12 cellular contexts compared by ENCODE assay signal in genomic region chr9:35078066-35078465, GRCh38. TPM values are rescaled to one million over a fixed set of nuclear protein-coding genes. Genes with fewer than 3 reads are reported as not detected.
DNase-seq lines count a peak whose midpoint lies in the region; ATAC-seq and TF ChIP-seq lines count a peak whose summit lies in the region.
"Had no signal": no experiment of that assay in that cellular context is flagged by ENCODE, and none has a peak within 500 bp of the region (broad histone marks: within the 10 kb centered on the region; RNA-seq: fewer than 3 reads in every experiment).

No MANE protein-coding gene starts in this region.

- BruUV-seq in Caco-2 (replicated peaks; lab: Mats Ljungman, UMichigan): no TSS peak

- H2AFZ ChIP-seq in Karpas-422 (ENCODE audit: low read length) (no peak overlapping the region), neural cell (ENCODE audit: low read depth, low read length) (no peak overlapping the region)

- H3K36me3 ChIP-seq in Caco-2 (ENCODE audit: control insufficient read depth, insufficient read depth, low read length) (peaks cover 2% of the 10 kb centered on the region; the same call in 1 of the 2 replicates), Karpas-422 (ENCODE audit: insufficient read depth, low read length) (peaks cover 4% of the 10 kb centered on the region; the same call in 1 of the 2 replicates), neural cell (ENCODE audit: insufficient read depth, low read length) (no peaks in the 10 kb centered on the region), left lung (peaks cover 0 to 16% of the 10 kb centered on the region in 2 donors), tibial nerve (peaks cover 0 to 34% (median 0%) of the 10 kb centered on the region in 3 donors)

- H3K79me2 ChIP-seq in Karpas-422 (ENCODE audit: low read length): peaks cover 31% of the 10 kb centered on the region
- H3K79me2 ChIP-seq in neural cell (replicated peaks; ENCODE audit: insufficient read depth, low read length): peaks cover 14% of the 10 kb centered on the region

- no peaks in the 10 kb centered on the region for H3K9me2 ChIP-seq in Karpas-422 (replicated peaks; ENCODE audit: insufficient read depth, low read length)
- H3K9me2 ChIP-seq in neural cell (ENCODE audit: insufficient read depth, low read length): no peaks in the 10 kb centered on the region

- no peaks in the 10 kb centered on the region for H4K20me1 ChIP-seq in Karpas-422 (ENCODE audit: insufficient read depth, low read depth, low read length)
- no peaks in the 10 kb centered on the region for H4K20me1 ChIP-seq in neural cell (ENCODE audit: insufficient read depth)

- no peak overlapping the region for H3K4me3 ChIP-seq in Caco-2 (ENCODE audit: low read depth, low read length)
- peak overlapping the region; percentile 82 for H3K4me3 ChIP-seq in Karpas-422 (ENCODE audit: low read length)
- H3K4me3 ChIP-seq in neural cell (ENCODE audit: low read length): peak overlapping the region; percentile 93
- peak overlapping the region in 1 of 2 donors; percentile 71 for H3K4me3 ChIP-seq in left lung
- H3K4me3 ChIP-seq in tibial nerve: no peak overlapping the region

- H3K27me3 Mint-ChIP-seq in Caco-2 (ENCODE audit: insufficient read depth, unreplicated experiment) (no peaks in the 10 kb centered on the region), brain (peaks cover 3% of the 10 kb centered on the region)

- no peaks in the 10 kb centered on the region for H3F3A ChIP-seq in neural cell (ENCODE audit: insufficient read depth, low read length, poor library complexity, severe bottlenecking)

- H3K27ac Mint-ChIP-seq in Caco-2 (ENCODE audit: unreplicated experiment) (peak overlapping the region; percentile 87), brain (peak overlapping the region; percentile 65 to 97 (median 94))

- ATAC-seq in left lung: no peak
- ATAC-seq: left cardiac atrium had no signal

- TF ChIP-seq EP300 in neural cell (conservative IDR thresholded peaks at IDR 0.05; ENCODE audit: poor library complexity, severe bottlenecking) (no peak), tibial nerve (IDR thresholded peaks at IDR 0.05) (no peak)

- DNase-seq in Caco-2 (no peak), Karpas-422 (no peak), cerebellar cortex (ENCODE audit: low spot score) (no peak), left lung (no peak), HT-29 (ENCODE audit: low spot score) (no peak), tibial nerve (ENCODE audit: low spot score in 2 of 2) (no peak)
- DNase-seq: activated CD4-positive, alpha-beta T cell treated with anti-CD3 and anti-CD28 coated beads, Interleukin-2, amount 50 U/mL, for 48 hours; left cardiac atrium; NCI-H69 had no signal

- POLR2A ChIA-PET in Caco-2 (lab: Charles Lee): no interaction called here

- peaks cover 31% of the 10 kb centered on the region for H3K36me3 Mint-ChIP-seq in Caco-2 (ENCODE audit: insufficient read depth, unreplicated experiment)
- peaks cover 27% of the 10 kb centered on the region for H3K36me3 Mint-ChIP-seq in brain

- TF ChIP-seq POLR2A in tibial nerve (IDR thresholded peaks at IDR 0.05): no peak

- intact Hi-C loops in Caco-2 (cut with micrococcal nuclease; ENCODE audit: unreplicated experiment) (no loop called here), left lung (cut with DNase I) (no loop called here)

- H3K27me3 ChIP-seq in Caco-2 (replicated peaks; ENCODE audit: control insufficient read depth, insufficient read depth, low read length) (no peaks in the 10 kb centered on the region), Karpas-422 (ENCODE audit: low read length) (no peaks in the 10 kb centered on the region), neural cell (ENCODE audit: insufficient read depth, low read depth, low read length) (no peaks in the 10 kb centered on the region), left lung (no peaks in the 10 kb centered on the region), tibial nerve (no peaks in the 10 kb centered on the region)
- H3K27me3 ChIP-seq: upper lobe of left lung had no signal

- H3K9me3 ChIP-seq in Caco-2 (no peaks in the 10 kb centered on the region), Karpas-422 (ENCODE audit: low read length) (no peaks in the 10 kb centered on the region), neural cell (ENCODE audit: low read length) (no peaks in the 10 kb centered on the region), left lung (no peaks in the 10 kb centered on the region), tibial nerve (no peaks in the 10 kb centered on the region)
- H3K9me3 ChIP-seq: upper lobe of left lung had no signal

- H3K27ac ChIP-seq in Karpas-422 (ENCODE audit: low read length): no peak overlapping the region
- no peak overlapping the region for H3K27ac ChIP-seq in neural cell (ENCODE audit: low read length)
- no peak overlapping the region for H3K27ac ChIP-seq in left lung
- H3K27ac ChIP-seq in tibial nerve: no peak overlapping the region

- H3K9me3 Mint-ChIP-seq in Caco-2 (ENCODE audit: unreplicated experiment) (no peaks in the 10 kb centered on the region), brain (no peaks in the 10 kb centered on the region)

- H3K4me1 Mint-ChIP-seq in Caco-2 (ENCODE audit: low read depth, unreplicated experiment) (peaks cover 9% of the 10 kb centered on the region), brain (peaks cover 31% of the 10 kb centered on the region)

- CTCF ChIA-PET in Caco-2 (lab: Charles Lee): no interaction called here

- H3K4me2 ChIP-seq in Karpas-422 (ENCODE audit: low read depth, low read length, poor library complexity, severe bottlenecking) (peak overlapping the region; percentile 88), neural cell (ENCODE audit: low read length) (no peak overlapping the region)

- H3K4me1 ChIP-seq in Caco-2 (peaks cover 12% of the 10 kb centered on the region; the same call in 1 of the 2 replicates), Karpas-422 (ENCODE audit: low read length) (peaks cover 30% of the 10 kb centered on the region), left lung (peaks cover 0 to 19% of the 10 kb centered on the region in 2 donors), tibial nerve (peaks cover 0 to 26% (median 12%) of the 10 kb centered on the region in 4 donors)

- H3K4me3 Mint-ChIP-seq in Caco-2 (ENCODE audit: unreplicated experiment) (peak overlapping the region; percentile 86), brain (peak overlapping the region; percentile 96 to 99 (median 98))

- WGBS in tibial nerve, 2 donors: 43 to 49% methylated on average over 4 of the region's 4 CpGs

- no peak for TF ChIP-seq RAD21 in neural cell (conservative IDR thresholded peaks at IDR 0.05)

- H3K9ac ChIP-seq in Karpas-422 (ENCODE audit: low read length) (peak overlapping the region; percentile 80), neural cell (ENCODE audit: low read length) (no peak overlapping the region)

- no peak for TF ChIP-seq CTCF in Caco-2 (IDR thresholded peaks at IDR 0.05; ENCODE audit: insufficient read depth in 1 of 2, low read depth in 1 of 2, low read length in 1 of 2, severe bottlenecking in 1 of 2, unreplicated experiment in 1 of 2)
- no peak for TF ChIP-seq CTCF in brain (conservative IDR thresholded peaks at IDR 0.05)
- TF ChIP-seq CTCF in neural cell (IDR thresholded peaks at IDR 0.05; ENCODE audit: poor library complexity, severe bottlenecking): no peak
- no peak for TF ChIP-seq CTCF in left lung (IDR thresholded peaks at IDR 0.05)
- no peak for TF ChIP-seq CTCF in tibial nerve (IDR thresholded peaks at IDR 0.05)

RNA-seq across cellular contexts. Expression of gene FANCG, which starts 1.7 kb away (rescaled TPM):
- total RNA-seq in Caco-2 (2022) (68.9 and 74.8 TPM in 2 replicates), left lung (10 to 100 TPM; 18.7 to 28.3 TPM), tibial nerve (10 to 100 TPM; 14.4 to 30.8 (median 20.8) TPM)
- total RNA-seq in Karpas-422 (2014; rRNA removed; shearing (Covaris generic); ENCODE audit: low replicate concordance): 38.8 and 47.9 TPM in 2 replicates
- polyA plus RNA-seq in brain (ENCODE audit: insufficient read depth, low read depth, low replicate concordance) (79.9 TPM), neural cell (56.0 and 70.8 TPM in 2 replicates)
- 32.9 and 42.6 TPM in 2 replicates for polyA minus RNA-seq in neural cell
- 51.1 and 62.5 TPM in 2 replicates for total RNA-seq in HT-29 (2014; rRNA removed; shearing (Covaris generic))

RNA-seq across cellular contexts. Expression of gene VCP, which starts 5.6 kb away (rescaled TPM):
- total RNA-seq in Caco-2 (2022) (281 TPM in 2 replicates), left lung (100 to 1,000 TPM; 228 to 327 TPM), tibial nerve (100 to 1,000 TPM; 134 to 190 (median 149) TPM)
- total RNA-seq in Karpas-422 (2014; rRNA removed; shearing (Covaris generic); ENCODE audit: low replicate concordance): 157 and 183 TPM in 2 replicates
- polyA plus RNA-seq in brain (ENCODE audit: insufficient read depth, low read depth, low replicate concordance) (269 TPM), neural cell (139 and 157 TPM in 2 replicates)
- polyA minus RNA-seq in neural cell: 226 and 254 TPM in 2 replicates
- total RNA-seq in HT-29 (2014; rRNA removed; shearing (Covaris generic)): 347 and 349 TPM in 2 replicates

RNA-seq across cellular contexts. Expression of gene PIGO, which starts 18.3 kb away (rescaled TPM):
- total RNA-seq in Caco-2 (2022) (38.7 and 41.5 TPM in 2 replicates), left lung (10 to 100 TPM; 29.8 to 30.7 TPM), tibial nerve (10 to 100 TPM; 16.1 to 23.2 (median 18.7) TPM)
- 25.1 and 29.3 TPM in 2 replicates for total RNA-seq in Karpas-422 (2014; rRNA removed; shearing (Covaris generic); ENCODE audit: low replicate concordance)
- polyA plus RNA-seq in brain (ENCODE audit: insufficient read depth, low read depth, low replicate concordance) (39.7 TPM), neural cell (7.9 and 8.5 TPM in 2 replicates)
- 9.5 and 10.2 TPM in 2 replicates for polyA minus RNA-seq in neural cell
- total RNA-seq in HT-29 (2014; rRNA removed; shearing (Covaris generic)): 33.4 and 38.5 TPM in 2 replicates

RNA-seq across cellular contexts. Expression of gene STOML2, which starts 24.9 kb away (rescaled TPM):
- total RNA-seq in Caco-2 (2022) (235 and 239 TPM in 2 replicates), left lung (10 to 100 TPM; 62.3 to 90.3 TPM), tibial nerve (10 to 100 TPM; 67.2 to 97.7 (median 93.7) TPM)
- 141 and 250 TPM in 2 replicates for total RNA-seq in Karpas-422 (2014; rRNA removed; shearing (Covaris generic); ENCODE audit: low replicate concordance)
- polyA plus RNA-seq in brain (ENCODE audit: insufficient read depth, low read depth, low replicate concordance) (214 TPM), neural cell (98.3 and 98.5 TPM in 2 replicates)
- polyA minus RNA-seq in neural cell: 41.6 and 47.2 TPM in 2 replicates
- 252 and 264 TPM in 2 replicates for total RNA-seq in HT-29 (2014; rRNA removed; shearing (Covaris generic))

RNA-seq across cellular contexts. Expression of gene ATOSB, which starts 37.6 kb away (rescaled TPM):
- total RNA-seq in Caco-2 (2022) (5.8 and 6.4 TPM in 2 replicates), left lung (10 to 100 TPM; 26.1 to 30.9 TPM), tibial nerve (10 to 100 TPM; 13.3 to 19.5 (median 14.7) TPM)
- 3.2 and 3.5 TPM in 2 replicates for total RNA-seq in Karpas-422 (2014; rRNA removed; shearing (Covaris generic); ENCODE audit: low replicate concordance)
- polyA plus RNA-seq in brain (ENCODE audit: insufficient read depth, low read depth, low replicate concordance) (16.6 TPM), neural cell (28.9 and 34.1 TPM in 2 replicates)
- 21.2 and 23.7 TPM in 2 replicates for polyA minus RNA-seq in neural cell
- total RNA-seq in HT-29 (2014; rRNA removed; shearing (Covaris generic)): 13.1 and 13.8 TPM in 2 replicates

Comparison
In these comparisons a context has a peak if more than half of its experiments do, and no peak if none do; other contexts are left out.
1. H3K4me3 ChIP-seq: peak in Karpas-422 (single experiment) and neural cell (single experiment); none in Caco-2 (single experiment) and tibial nerve (0 of 4).